8 cellular contexts compared by ENCODE assay signal in the genomic region with DNA sequence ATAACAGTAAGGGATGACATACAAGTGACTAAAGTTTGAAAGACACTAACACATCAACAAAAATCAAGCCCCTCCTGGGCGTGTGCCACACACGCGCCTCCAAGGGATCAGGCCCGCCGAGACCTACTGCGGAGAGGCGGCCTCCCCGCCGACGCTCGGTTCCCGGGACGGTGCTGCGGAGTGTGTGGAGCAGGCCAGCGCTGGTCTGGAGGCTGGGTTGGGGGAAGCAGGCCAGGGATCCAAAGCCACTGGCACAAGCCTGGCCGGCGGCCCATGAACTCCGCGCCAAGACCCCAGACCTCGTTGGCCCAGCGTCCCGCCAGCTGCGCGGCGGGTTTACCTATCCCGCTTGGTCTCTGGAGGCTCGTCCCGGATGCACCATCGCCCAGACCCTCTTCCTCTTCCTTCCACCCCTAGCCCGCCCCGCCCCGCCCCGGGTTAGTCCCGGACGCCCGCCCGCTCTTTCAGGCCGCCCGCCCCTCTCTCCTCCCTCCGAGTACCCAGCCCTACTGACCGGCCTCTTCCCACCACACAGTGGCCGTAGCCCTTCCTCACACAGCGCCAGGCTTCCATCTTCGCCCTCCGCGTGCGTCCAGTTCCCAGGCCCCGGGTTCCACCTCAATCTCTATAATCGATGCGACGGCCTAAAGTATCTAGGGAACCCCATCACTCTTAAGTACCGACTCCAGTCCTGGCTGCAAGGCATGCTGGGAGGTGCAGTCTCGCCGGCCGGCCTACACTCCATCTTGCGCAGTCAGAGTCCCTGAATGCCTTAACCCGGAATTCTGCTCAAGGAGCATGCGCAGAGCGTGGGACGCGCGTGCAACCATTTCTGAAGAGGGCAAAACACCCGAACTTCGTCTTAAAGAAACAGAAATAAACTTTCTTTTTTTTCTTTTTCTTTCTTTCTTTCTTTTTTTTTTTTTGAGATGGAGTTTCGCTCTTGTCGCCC. TPM values are rescaled to one million over a fixed set of nuclear protein-coding genes. Genes with fewer than 3 reads are reported as not detected.
A peak's percentile ranks its signal among the peaks of the same experiment; 100 is the strongest.
DNase-seq lines count a peak whose midpoint lies in the region; ATAC-seq lines count a peak whose summit lies in the region.

A gene with protein sequence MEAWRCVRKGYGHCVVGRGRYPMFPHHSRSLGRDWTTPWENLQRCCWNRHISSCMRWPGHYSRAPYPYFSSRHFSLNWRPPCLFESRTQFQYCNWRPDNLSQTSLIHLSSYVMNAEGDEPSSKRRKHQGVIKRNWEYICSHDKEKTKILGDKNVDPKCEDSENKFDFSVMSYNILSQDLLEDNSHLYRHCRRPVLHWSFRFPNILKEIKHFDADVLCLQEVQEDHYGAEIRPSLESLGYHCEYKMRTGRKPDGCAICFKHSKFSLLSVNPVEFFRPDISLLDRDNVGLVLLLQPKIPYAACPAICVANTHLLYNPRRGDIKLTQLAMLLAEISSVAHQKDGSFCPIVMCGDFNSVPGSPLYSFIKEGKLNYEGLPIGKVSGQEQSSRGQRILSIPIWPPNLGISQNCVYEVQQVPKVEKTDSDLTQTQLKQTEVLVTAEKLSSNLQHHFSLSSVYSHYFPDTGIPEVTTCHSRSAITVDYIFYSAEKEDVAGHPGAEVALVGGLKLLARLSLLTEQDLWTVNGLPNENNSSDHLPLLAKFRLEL (minus strand): TSS at position 769 of the 952 bp plus-strand sequence. CDS start 196 bp downstream, at position 573.

- H3K9me3 Mint-ChIP-seq in activated naive CD4-positive, alpha-beta T cell treated with anti-CD3 and anti-CD28 coated beads, Interleukin-2, amount 50 U/mL, for 72 hours: no peaks in the 10 kb centered on the region

- peak within 1 kb of the TSS; percentile 98 to 100 for H3K27ac Mint-ChIP-seq in activated naive CD4-positive, alpha-beta T cell treated with anti-CD3 and anti-CD28 coated beads, Interleukin-2, amount 50 U/mL, for 72 hours

- peak; percentile 95 for ATAC-seq in HG02610 (IDR thresholded peaks at IDR 0.05; ENCODE audit: unreplicated experiment)
- ATAC-seq in activated naive CD4-positive, alpha-beta T cell treated with anti-CD3 and anti-CD28 coated beads, Interleukin-2, amount 50 U/mL, for 72 hours: peak; percentile 91 to 98

- DNase-seq in NCI-H1092 treated with DMSO at 0.1 percent for 48 hours (lab: John Stamatoyannopoulos, UW) (peak; percentile 98), SKM-1 (lab: John Stamatoyannopoulos, UW; ENCODE audit: unreplicated experiment) (peak; percentile 98), glomerular endothelial cell (ENCODE audit: extremely low read depth, low read depth, low spot score) (peak; percentile 90), occipital lobe (lab: John Stamatoyannopoulos, UW) (peak; percentile 97)
- peak; percentile 91 to 92 for DNase-seq in activated naive CD4-positive, alpha-beta T cell treated with anti-CD3 and anti-CD28 coated beads, Interleukin-2, amount 50 U/mL, for 72 hours (ENCODE audit: low spot score in 2 of 2)

- H3K27ac ChIP-seq in temporal lobe (ENCODE audit: low read depth, low read length): peak within 1 kb of the TSS; percentile 87

- H3K4me3 ChIP-seq in GM08714 (ENCODE audit: low read length): peak within 1 kb of the TSS; percentile 80

- H3K36me3 Mint-ChIP-seq in activated naive CD4-positive, alpha-beta T cell treated with anti-CD3 and anti-CD28 coated beads, Interleukin-2, amount 50 U/mL, for 72 hours: peaks cover 9 to 17% of the 10 kb centered on the region in 2 donors

RNA-seq across cellular contexts. Expression of the gene that starts here (rescaled TPM):
- total RNA-seq in activated naive CD4-positive, alpha-beta T cell treated with anti-CD3 and anti-CD28 coated beads, Interleukin-2, amount 50 U/mL, for 72 hours: 10 to 100 TPM; 47.7 to 53.9 TPM
- total RNA-seq in glomerular endothelial cell (14.4 and 43.0 TPM in 2 replicates), occipital lobe (103 TPM), temporal lobe (47.9 TPM)

Comparison
In these comparisons a context has a peak if more than half of its experiments do, and no peak if none do; other contexts are left out.
1. Peak in every context shown above with its lines: DNase-seq, ATAC-seq, H3K4me3 ChIP-seq and H3K27ac ChIP-seq.